9 cellular contexts compared by ENCODE assay signal in genomic region chr12:20950248-20950647, GRCh38.
DNase-seq lines count a peak whose midpoint lies in the region; ATAC-seq and TF ChIP-seq lines count a peak whose summit lies in the region.
"Had no signal": no experiment of that assay in that cellular context is flagged by ENCODE, and none has a peak within 500 bp of the region (broad histone marks: within the 10 kb centered on the region; RNA-seq: fewer than 3 reads in every experiment).

No MANE protein-coding gene starts in this region.

- H3K27ac ChIP-seq in vagina: no peak overlapping the region
- H3K27ac ChIP-seq: neutrophil had no signal

- no peak for TF ChIP-seq POLR2A in vagina (IDR thresholded peaks at IDR 0.05)

- peak; percentile 53 for TF ChIP-seq CTCF in epithelial cell of proximal tubule (conservative IDR thresholded peaks at IDR 0.05; ENCODE audit: low read depth, low read length)
- TF ChIP-seq CTCF in vagina (IDR thresholded peaks at IDR 0.05): no peak

- H3K4me3 ChIP-seq in epithelial cell of proximal tubule (ENCODE audit: low read depth, low read length) (no peak overlapping the region), vagina (no peak overlapping the region)

- no peaks in the 10 kb centered on the region for H3K4me1 ChIP-seq in vagina

- H3K4me3 Mint-ChIP-seq in stimulated activated naive CD8-positive, alpha-beta T cell treated with anti-CD3 and anti-CD28 coated beads, Interleukin-15, amount 100 ng/mL, for 72 hours: no peak overlapping the region

- H3K36me3 ChIP-seq in vagina: no peaks in the 10 kb centered on the region
- H3K36me3 ChIP-seq: neutrophil had no signal

- intact Hi-C loops in vagina (cut with DNase I): no loop called here

- ATAC-seq in HG02885 (IDR thresholded peaks at IDR 0.05; ENCODE audit: poor library complexity, unreplicated experiment): peak; percentile 88
- ATAC-seq in GM18873 (IDR thresholded peaks at IDR 0.05; ENCODE audit: low FRiP score, unreplicated experiment): no peak
- ATAC-seq in stimulated activated naive CD8-positive, alpha-beta T cell treated with anti-CD3 and anti-CD28 coated beads, Interleukin-15, amount 100 ng/mL, for 72 hours: no peak

- H3K27ac Mint-ChIP-seq in stimulated activated naive CD8-positive, alpha-beta T cell treated with anti-CD3 and anti-CD28 coated beads, Interleukin-15, amount 100 ng/mL, for 72 hours: no peak overlapping the region

- no peaks in the 10 kb centered on the region for H3K27me3 ChIP-seq in vagina
- H3K27me3 ChIP-seq: neutrophil had no signal

- DNase-seq in NCI-H1417 (lab: John Stamatoyannopoulos, UW) (peak in 2 of 3 experiments; percentile 14 to 75), NCI-H1417 treated with DMSO at 0.1 percent for 48 hours (lab: John Stamatoyannopoulos, UW) (no peak), NCI-H526 (lab: John Stamatoyannopoulos, UW) (peak; percentile 4 to 39), epithelial cell of proximal tubule (ENCODE audit: low read depth) (no peak), vagina (ENCODE audit: extremely low spot score in 2 of 2) (no peak)
- no peak for DNase-seq in stimulated activated naive CD8-positive, alpha-beta T cell treated with anti-CD3 and anti-CD28 coated beads, Interleukin-15, amount 100 ng/mL, for 72 hours

- H3K9me3 Mint-ChIP-seq in stimulated activated naive CD8-positive, alpha-beta T cell treated with anti-CD3 and anti-CD28 coated beads, Interleukin-15, amount 100 ng/mL, for 72 hours: peaks cover 9 to 11% of the 10 kb centered on the region in 2 donors

- no peaks in the 10 kb centered on the region for H3K27me3 Mint-ChIP-seq in stimulated activated naive CD8-positive, alpha-beta T cell treated with anti-CD3 and anti-CD28 coated beads, Interleukin-15, amount 100 ng/mL, for 72 hours

- H3K9me3 ChIP-seq in vagina: no peaks in the 10 kb centered on the region
- H3K9me3 ChIP-seq: neutrophil had no signal

- no peaks in the 10 kb centered on the region for H3K4me1 Mint-ChIP-seq in stimulated activated naive CD8-positive, alpha-beta T cell treated with anti-CD3 and anti-CD28 coated beads, Interleukin-15, amount 100 ng/mL, for 72 hours

Comparison
In these comparisons a context has a peak if more than half of its experiments do, and no peak if none do; other contexts are left out.
1. DNase-seq: peak in NCI-H1417 (2 of 3) and NCI-H526 (2 of 2); none in NCI-H1417 treated with DMSO at 0.1 percent for 48 hours (single experiment), epithelial cell of proximal tubule (single experiment), vagina (0 of 2) and stimulated activated naive CD8-positive, alpha-beta T cell treated with anti-CD3 and anti-CD28 coated beads, Interleukin-15, amount 100 ng/mL, for 72 hours (0 of 2).